8 cellular contexts compared by ENCODE assay signal in genomic region chr16:69106491-69107291, GRCh38. TPM values are rescaled to one million over a fixed set of nuclear protein-coding genes. Genes with fewer than 3 reads are reported as not detected.
DNase-seq lines count a peak whose midpoint lies in the region; ATAC-seq, FAIRE-seq and TF ChIP-seq lines count a peak whose summit lies in the region.

No MANE protein-coding gene starts in this region.

- peaks cover 53% of the 10 kb centered on the region for H3K79me2 ChIP-seq in keratinocyte (ENCODE audit: control insufficient read depth, insufficient read depth, low read length)

- peaks cover 15% of the 10 kb centered on the region for H4K20me1 ChIP-seq in keratinocyte (ENCODE audit: control insufficient read depth, extremely low read depth, insufficient read depth, low read length)

- H3K27me3 Mint-ChIP-seq in activated naive CD8-positive, alpha-beta T cell treated with anti-CD3 and anti-CD28 coated beads, Interleukin-2, amount 50 U/mL, for 24 hours: peaks cover 38% of the 10 kb centered on the region

- 0 out of 5 replicates have a peak, but pooled peaks of 1 of the 2 experiments have one; percentile 2 for TF ChIP-seq RAD21 in A549 (conservative IDR thresholded peaks at IDR 0.05 in 1 of 2, IDR thresholded peaks at IDR 0.05 in 1 of 2)

- peaks cover 27% of the 10 kb centered on the region for H3K4me1 ChIP-seq in A549
- peaks cover 34% of the 10 kb centered on the region for H3K4me1 ChIP-seq in keratinocyte (ENCODE audit: control insufficient read depth, extremely low read depth, insufficient read depth, low read length)
- peaks cover 37% of the 10 kb centered on the region for H3K4me1 ChIP-seq in suprapubic skin

- H3K4me3 ChIP-seq in A549 (peak overlapping the region; percentile 91), keratinocyte (ENCODE audit: control insufficient read depth in 2 of 3, extremely low read depth in 1 of 3, insufficient read depth in 2 of 3, low read depth in 1 of 3, low read length in 3 of 3) (peak overlapping the region; percentile 82 to 97 (median 86)), suprapubic skin (peak overlapping the region; percentile 78)

- TF ChIP-seq CTCF in A549 (IDR thresholded peaks at IDR 0.05) (peak; percentile 8; the same call in 1 of the 3 replicates), GM20000 (IDR thresholded peaks at IDR 0.05; ENCODE audit: extremely low read depth, missing control alignments) (no peak), keratinocyte (optimal IDR thresholded peaks at IDR 0.05 in 1 of 3, IDR thresholded peaks at IDR 0.05 in 1 of 3, conservative IDR thresholded peaks at IDR 0.05 in 1 of 3; ENCODE audit: extremely low read depth in 1 of 3, insufficient read depth in 2 of 3, low read length in 3 of 3) (no peak), suprapubic skin (IDR thresholded peaks at IDR 0.05) (no peak)

- ATAC-seq in A549: peak; percentile 37 to 38; a peak in 5 of 6 replicates
- ATAC-seq in activated naive CD8-positive, alpha-beta T cell treated with anti-CD3 and anti-CD28 coated beads, Interleukin-2, amount 50 U/mL, for 24 hours: no peak

- POLR2A ChIA-PET in A549 (lab: Yijun Ruan, JAX): interaction anchor here (0.6 to 1.7 kb wide), 7 partner anchors 9 to 66 kb away, joined by 3 to 10 read pairs (median 4); no protein-coding TSS in a partner anchor

- H3K4me3 Mint-ChIP-seq in activated naive CD8-positive, alpha-beta T cell treated with anti-CD3 and anti-CD28 coated beads, Interleukin-2, amount 50 U/mL, for 24 hours: peak overlapping the region; percentile 45

- FAIRE-seq in A549 (lab: Jason Lieb, UNC) (no peak), keratinocyte (lab: Jason Lieb, UNC) (no peak)

- TF ChIP-seq EP300 in A549 (IDR thresholded peaks at IDR 0.05) (no peak), suprapubic skin (IDR thresholded peaks at IDR 0.05) (no peak)

- peaks cover 13% of the 10 kb centered on the region for H3K36me3 Mint-ChIP-seq in activated naive CD8-positive, alpha-beta T cell treated with anti-CD3 and anti-CD28 coated beads, Interleukin-2, amount 50 U/mL, for 24 hours (ENCODE audit: low read depth)

- TF ChIP-seq POLR2A in A549 (IDR thresholded peaks at IDR 0.05; ENCODE audit: low read length): no peak
- TF ChIP-seq POLR2A in suprapubic skin (IDR thresholded peaks at IDR 0.05): no peak

- WGBS in A549 (ENCODE audit: missing lambda C conversion rate): 2% methylated on average over 24 of the region's 54 CpGs
- WGBS in suprapubic skin: 4% methylated on average over 14 of the region's 54 CpGs

- no peaks in the 10 kb centered on the region for H3K9me3 Mint-ChIP-seq in activated naive CD8-positive, alpha-beta T cell treated with anti-CD3 and anti-CD28 coated beads, Interleukin-2, amount 50 U/mL, for 24 hours

- H3K27ac ChIP-seq in A549: peak overlapping the region; percentile 88 to 94
- peak overlapping the region; percentile 60 for H3K27ac ChIP-seq in keratinocyte (ENCODE audit: control insufficient read depth, insufficient read depth, low read length)
- H3K27ac ChIP-seq in suprapubic skin: no peak overlapping the region

- no peaks in the 10 kb centered on the region for H3K9me1 ChIP-seq in keratinocyte (ENCODE audit: control insufficient read depth, extremely low read depth, insufficient read depth, low read length)

- dilution Hi-C loops in keratinocyte (cut with MboI; ENCODE audit: extremely low pct_ligation_motif_present, low sequenced_read_pairs): no loop called here

- no peak overlapping the region for H3K27ac Mint-ChIP-seq in activated naive CD8-positive, alpha-beta T cell treated with anti-CD3 and anti-CD28 coated beads, Interleukin-2, amount 50 U/mL, for 24 hours

- DNase-seq in A549 (ENCODE audit: low read depth in 1 of 2, low spot score in 1 of 2) (peak in 1 of 2 experiments; percentile 36), GM20000 (ENCODE audit: low spot score) (peak; percentile 69), keratinocyte (ENCODE audit: low read depth, low spot score) (no peak), suprapubic skin (ENCODE audit: low spot score in 2 of 2) (peak in 1 of 2 donors; percentile 60), NCI-H2107 treated with DMSO at 0.1 percent for 48 hours (lab: John Stamatoyannopoulos, UW; ENCODE audit: unreplicated experiment) (no peak), occipital lobe (lab: John Stamatoyannopoulos, UW) (no peak), kidney glomerular epithelial cell (lab: John Stamatoyannopoulos, UW) (no peak)
- DNase-seq in activated naive CD8-positive, alpha-beta T cell treated with anti-CD3 and anti-CD28 coated beads, Interleukin-2, amount 50 U/mL, for 24 hours: peak; percentile 11

- CTCF ChIA-PET in A549 (lab: Yijun Ruan, JAX): interaction anchor here (0.7 to 24.8 kb wide), 23 partner anchors 9 to 360 kb away, joined by 3 to 503 read pairs (median 6); no protein-coding TSS in a partner anchor

- peaks cover 14% of the 10 kb centered on the region for H3K4me1 Mint-ChIP-seq in activated naive CD8-positive, alpha-beta T cell treated with anti-CD3 and anti-CD28 coated beads, Interleukin-2, amount 50 U/mL, for 24 hours

- H3K9me3 ChIP-seq in A549 (no peaks in the 10 kb centered on the region), keratinocyte (ENCODE audit: control insufficient read depth, low read depth, low read length) (no peaks in the 10 kb centered on the region), suprapubic skin (no peaks in the 10 kb centered on the region)

- no peak overlapping the region for H2AFZ ChIP-seq in keratinocyte (ENCODE audit: control insufficient read depth, low read length)

- H3K4me2 ChIP-seq in A549 (peak overlapping the region; percentile 84), keratinocyte (ENCODE audit: control insufficient read depth, extremely low read depth, insufficient read depth, low read depth, low read length) (peak overlapping the region; percentile 88)

- peak overlapping the region; percentile 83 for H3K9ac ChIP-seq in keratinocyte (ENCODE audit: control insufficient read depth, extremely low read depth, insufficient read depth, low read length)

- H3K36me3 ChIP-seq in keratinocyte (ENCODE audit: control insufficient read depth in 2 of 2, extremely low read depth in 1 of 2, insufficient read depth in 2 of 2, low read length in 2 of 2): peaks cover 22 to 23% of the 10 kb centered on the region in 2 experiments
- peaks cover 15% of the 10 kb centered on the region for H3K36me3 ChIP-seq in suprapubic skin

- H3K27me3 ChIP-seq in keratinocyte (ENCODE audit: control insufficient read depth, extremely low read depth, insufficient read depth, low read length) (no peaks in the 10 kb centered on the region), suprapubic skin (peaks cover 7% of the 10 kb centered on the region)

RNA-seq across cellular contexts. Expression of gene HAS3, which starts 1.2 kb away (rescaled TPM):
- polyA plus RNA-seq in A549 (2011; rRNA removed) (9.1 and 11.1 TPM in 2 replicates), A549 (2017; fragmentation: RNase III; extraction: RNeasy Plus Mini Kit Qiagen cat#74134 plus additional on column Dnase treatment) (12.4 to 18.6 TPM (median 14.1 TPM) in 3 replicates), keratinocyte (132 to 278 TPM (median 143 TPM) in 3 replicates)
- polyA plus RNA-seq in A549 (2012; cell fraction: cytosol; rRNA removed): 23.0 and 37.0 TPM in 2 replicates
- polyA plus RNA-seq in A549 (2012; cell fraction: nucleus; rRNA removed): 51.5 and 90.9 TPM in 2 replicates
- 16.0 and 17.6 TPM in 2 replicates for polyA minus RNA-seq in A549 (2011; rRNA and poly(A)+ RNA removed)
- polyA plus RNA-seq in keratinocyte (2011; ENCODE audit: low read depth): 39.0 TPM
- 76.7 and 81.1 TPM in 2 replicates for polyA plus RNA-seq in keratinocyte (2011; cell fraction: cytosol; rRNA removed)
- polyA plus RNA-seq in keratinocyte (2011; cell fraction: nucleus; rRNA removed): 341 and 434 TPM in 2 replicates
- polyA plus RNA-seq in keratinocyte (2012; ENCODE audit: low replicate concordance): 69.7 and 135 TPM in 2 replicates
- 225 to 420 TPM (median 232 TPM) in 3 replicates for polyA minus RNA-seq in keratinocyte
- 323 TPM for polyA minus RNA-seq in keratinocyte (2011; cell fraction: cytosol; rRNA and poly(A)+ RNA removed)
- 451 and 616 TPM in 2 replicates for polyA minus RNA-seq in keratinocyte (2011; cell fraction: nucleus; rRNA and poly(A)+ RNA removed)
- total RNA-seq in suprapubic skin (10 to 100 TPM in 1 of 4 donors, 1 to 10 TPM in 3; 4.4 to 11.3 (median 7.1) TPM), occipital lobe (6.6 TPM)

RNA-seq across cellular contexts. Expression of gene CHTF8, which starts 25.7 kb away (rescaled TPM):
- polyA plus RNA-seq in A549 (2011; rRNA removed): 81.6 and 113 TPM in 2 replicates
- 64.0 and 84.3 TPM in 2 replicates for polyA plus RNA-seq in A549 (2012; cell fraction: cytosol; rRNA removed)
- polyA plus RNA-seq in A549 (2012; cell fraction: nucleus; rRNA removed): 57.0 and 81.5 TPM in 2 replicates
- polyA plus RNA-seq in A549 (2017; fragmentation: RNase III; extraction: RNeasy Plus Mini Kit Qiagen cat#74134 plus additional on column Dnase treatment): 72.5 to 82.7 TPM (median 78.7 TPM) in 3 replicates
- polyA minus RNA-seq in A549 (2011; rRNA and poly(A)+ RNA removed): 132 and 175 TPM in 2 replicates
- 96.0 to 120 TPM (median 118 TPM) in 3 replicates for polyA plus RNA-seq in keratinocyte
- polyA plus RNA-seq in keratinocyte (2011; ENCODE audit: low read depth): 29.3 TPM
- polyA plus RNA-seq in keratinocyte (2011; cell fraction: cytosol; rRNA removed): 108 and 111 TPM in 2 replicates
- 68.5 and 93.5 TPM in 2 replicates for polyA plus RNA-seq in keratinocyte (2011; cell fraction: nucleus; rRNA removed)
- polyA plus RNA-seq in keratinocyte (2012; ENCODE audit: low replicate concordance): 67.7 and 113 TPM in 2 replicates
- polyA minus RNA-seq in keratinocyte: 145 to 246 TPM (median 171 TPM) in 3 replicates
- polyA minus RNA-seq in keratinocyte (2011; cell fraction: cytosol; rRNA and poly(A)+ RNA removed): 132 TPM
- polyA minus RNA-seq in keratinocyte (2011; cell fraction: nucleus; rRNA and poly(A)+ RNA removed): 50.0 and 62.5 TPM in 2 replicates
- total RNA-seq in suprapubic skin: 100 to 1,000 TPM in 1 of 4 donors, 10 to 100 TPM in 3; 76.9 to 128 (median 90.0) TPM
- 37.7 TPM for total RNA-seq in occipital lobe

RNA-seq across cellular contexts. Expression of gene UTP4, which starts 25.8 kb away (rescaled TPM):
- polyA plus RNA-seq in A549 (2011; rRNA removed) (118 TPM in 2 replicates), A549 (2017; fragmentation: RNase III; extraction: RNeasy Plus Mini Kit Qiagen cat#74134 plus additional on column Dnase treatment) (77.1 to 87.3 TPM (median 78.8 TPM) in 3 replicates), keratinocyte (87.7 to 107 TPM (median 106 TPM) in 3 replicates)
- polyA plus RNA-seq in A549 (2012; cell fraction: cytosol; rRNA removed): 97.9 and 112 TPM in 2 replicates
- polyA plus RNA-seq in A549 (2012; cell fraction: nucleus; rRNA removed): 101 and 109 TPM in 2 replicates
- 132 and 150 TPM in 2 replicates for polyA minus RNA-seq in A549 (2011; rRNA and poly(A)+ RNA removed)
- 43.0 TPM for polyA plus RNA-seq in keratinocyte (2011; ENCODE audit: low read depth)
- 65.9 and 94.9 TPM in 2 replicates for polyA plus RNA-seq in keratinocyte (2011; cell fraction: cytosol; rRNA removed)
- 66.5 and 72.3 TPM in 2 replicates for polyA plus RNA-seq in keratinocyte (2011; cell fraction: nucleus; rRNA removed)
- 34.6 and 63.3 TPM in 2 replicates for polyA plus RNA-seq in keratinocyte (2012; ENCODE audit: low replicate concordance)
- 111 to 126 TPM (median 114 TPM) in 3 replicates for polyA minus RNA-seq in keratinocyte
- 55.1 TPM for polyA minus RNA-seq in keratinocyte (2011; cell fraction: cytosol; rRNA and poly(A)+ RNA removed)
- 30.9 and 46.2 TPM in 2 replicates for polyA minus RNA-seq in keratinocyte (2011; cell fraction: nucleus; rRNA and poly(A)+ RNA removed)
- total RNA-seq in suprapubic skin (10 to 100 TPM; 25.1 to 41.7 (median 34.8) TPM), occipital lobe (30.9 TPM)

Comparison
In these comparisons a context has a peak if more than half of its experiments do, and no peak if none do; other contexts are left out.
1. DNase-seq: peak in GM20000 (single experiment) and activated naive CD8-positive, alpha-beta T cell treated with anti-CD3 and anti-CD28 coated beads, Interleukin-2, amount 50 U/mL, for 24 hours (single experiment); none in keratinocyte (single experiment), NCI-H2107 treated with DMSO at 0.1 percent for 48 hours (single experiment), occipital lobe (single experiment) and kidney glomerular epithelial cell (single experiment).
2. Peak in every context shown above with its lines, with median percentiles within 50 percentile points of each other: H3K4me3 ChIP-seq.